In the genomic region with DNA sequence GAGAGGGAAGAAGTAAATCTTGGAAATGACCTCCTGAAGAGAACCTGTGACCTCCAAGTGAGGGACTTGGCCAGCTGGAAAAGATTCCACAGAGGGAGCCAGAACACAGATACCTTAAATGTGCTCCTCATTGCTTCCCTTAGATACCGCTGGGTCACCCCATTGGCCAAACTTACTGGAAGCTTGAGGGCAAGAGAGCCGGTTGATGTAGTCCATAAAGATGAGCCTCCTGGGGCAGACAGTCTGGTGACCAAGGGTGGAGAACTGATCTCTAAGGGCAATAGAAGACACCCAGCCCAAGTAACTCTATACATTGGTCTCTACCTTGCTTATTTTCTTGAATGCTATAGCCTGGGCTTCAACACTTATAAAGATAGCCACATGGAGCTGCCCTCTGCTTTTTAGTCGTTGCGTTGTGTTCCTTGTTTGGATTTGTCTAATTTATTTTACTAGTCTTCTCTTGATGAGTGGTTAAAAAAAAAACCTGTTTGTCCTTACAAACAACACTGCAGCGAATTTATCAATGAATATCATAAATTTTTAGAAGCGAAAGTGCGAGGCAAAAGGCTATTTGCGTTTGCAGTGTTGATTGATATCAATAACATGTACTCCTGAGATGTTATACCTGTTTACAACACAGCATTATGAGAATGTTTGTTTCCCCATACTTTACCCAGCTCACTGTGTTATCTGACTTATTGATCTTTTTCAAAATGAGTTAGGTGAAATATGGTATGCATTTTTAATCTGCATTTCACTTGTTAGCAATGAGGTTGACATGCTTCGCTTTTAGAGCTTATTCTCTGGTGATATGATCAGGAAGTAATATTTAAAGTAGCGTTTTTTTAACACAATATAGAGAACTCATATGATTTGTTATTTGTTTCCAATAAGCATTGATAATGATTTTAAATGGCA, we compare ENCODE assay signal across 17 cellular contexts. TPM values are rescaled to one million over a fixed set of nuclear protein-coding genes. Genes with fewer than 3 reads are reported as not detected.
DNase-seq lines count a peak whose midpoint lies in the region; ATAC-seq lines count a peak whose summit lies in the region.
"Had no signal": no experiment of that assay in that cellular context is flagged by ENCODE, and none has a peak within 500 bp of the region (broad histone marks: within the 10 kb centered on the region; RNA-seq: fewer than 3 reads in every experiment).

No MANE protein-coding gene starts in this region.

- no peaks in the 10 kb centered on the region for H3K9me3 ChIP-seq in CD4-positive, CD25-positive, alpha-beta regulatory T cell (ENCODE audit: control insufficient read depth in 2 of 2, low read length in 2 of 2)
- no peaks in the 10 kb centered on the region for H3K9me3 ChIP-seq in CD8-positive, alpha-beta memory T cell (ENCODE audit: low read length)

- H3K36me3 Mint-ChIP-seq in CD4-positive, CD25-positive, alpha-beta regulatory T cell: peaks cover 25% of the 10 kb centered on the region
- peaks cover 5 to 32% (median 13%) of the 10 kb centered on the region in 3 donors for H3K36me3 Mint-ChIP-seq in CD8-positive, alpha-beta memory T cell
- peaks cover 65% of the 10 kb centered on the region for H3K36me3 Mint-ChIP-seq in activated CD4-positive, alpha-beta memory T cell treated with anti-CD3 and anti-CD28 coated beads, Interleukin-2, amount 10 ng/mL, durations not matched to agents 7 days and 5 days (ENCODE audit: low read depth)
- H3K36me3 Mint-ChIP-seq in memory B cell: peaks cover 17% of the 10 kb centered on the region

- peak overlapping the region; percentile 62 for H3K4me3 ChIP-seq in CD4-positive, CD25-positive, alpha-beta regulatory T cell (ENCODE audit: low read depth, low read length)
- H3K4me3 ChIP-seq in CD8-positive, alpha-beta memory T cell (ENCODE audit: low read length): no peak overlapping the region

- H3K27me3 Mint-ChIP-seq in CD4-positive, CD25-positive, alpha-beta regulatory T cell: no peaks in the 10 kb centered on the region
- H3K27me3 Mint-ChIP-seq in CD8-positive, alpha-beta memory T cell: no peaks in the 10 kb centered on the region
- H3K27me3 Mint-ChIP-seq in activated CD4-positive, alpha-beta memory T cell treated with anti-CD3 and anti-CD28 coated beads, Interleukin-2, amount 10 ng/mL, durations not matched to agents 7 days and 5 days: no peaks in the 10 kb centered on the region
- no peaks in the 10 kb centered on the region for H3K27me3 Mint-ChIP-seq in memory B cell

- no peak for DNase-seq in CD4-positive, CD25-positive, alpha-beta regulatory T cell
- no peak for DNase-seq in CD8-positive, alpha-beta memory T cell
- no peak for DNase-seq in activated CD4-positive, alpha-beta memory T cell treated with anti-CD3 and anti-CD28 coated beads, Interleukin-2, amount 10 ng/mL, durations not matched to agents 7 days and 5 days
- DNase-seq in memory B cell (ENCODE audit: low spot score in 2 of 2) (no peak), left colon (no peak), NCI-H524 treated with DMSO at 0.1 percent for 48 hours (lab: John Stamatoyannopoulos, UW) (no peak), D341Med (ENCODE audit: low spot score) (no peak)
- DNase-seq: anterior cingulate cortex, foreskin keratinocyte, KG1, NCI-H1092, NCI-H2107, NCI-H526 treated with DMSO at 0.1 percent for 48 hours, posterior cingulate gyrus had no signal

- POLR2A ChIA-PET in CD8-positive, alpha-beta memory T cell (lab: Charles Lee): interaction anchor here (0.5 to 1.1 kb wide), 5 partner anchors 9 to 30 kb away, joined by 3 to 5 read pairs (median 4); no protein-coding TSS in a partner anchor
- POLR2A ChIA-PET in activated CD4-positive, alpha-beta memory T cell treated with anti-CD3 and anti-CD28 coated beads, Interleukin-2, amount 10 ng/mL, durations not matched to agents 7 days and 5 days (lab: Charles Lee): interaction anchor here (1.0 to 20.8 kb wide), 6 partner anchors 8 to 33 kb away, joined by 3 to 671 read pairs (median 14); partner anchors contain the start of gene TGFBR2

- no peaks in the 10 kb centered on the region for H3K9me3 Mint-ChIP-seq in CD4-positive, CD25-positive, alpha-beta regulatory T cell
- no peaks in the 10 kb centered on the region for H3K9me3 Mint-ChIP-seq in CD8-positive, alpha-beta memory T cell
- no peaks in the 10 kb centered on the region for H3K9me3 Mint-ChIP-seq in activated CD4-positive, alpha-beta memory T cell treated with anti-CD3 and anti-CD28 coated beads, Interleukin-2, amount 10 ng/mL, durations not matched to agents 7 days and 5 days
- no peaks in the 10 kb centered on the region for H3K9me3 Mint-ChIP-seq in memory B cell

- no peaks in the 10 kb centered on the region for H3K27me3 ChIP-seq in CD4-positive, CD25-positive, alpha-beta regulatory T cell (ENCODE audit: control insufficient read depth, insufficient read depth, low read length)
- no peaks in the 10 kb centered on the region for H3K27me3 ChIP-seq in CD8-positive, alpha-beta memory T cell (ENCODE audit: insufficient read depth, low read length, poor library complexity, severe bottlenecking)
- H3K27me3 ChIP-seq: foreskin keratinocyte had no signal

- H3K4me3 Mint-ChIP-seq in CD4-positive, CD25-positive, alpha-beta regulatory T cell: peak overlapping the region; percentile 33 to 79 (median 68)
- H3K4me3 Mint-ChIP-seq in CD8-positive, alpha-beta memory T cell: peak overlapping the region; percentile 50 to 84 (median 72)
- H3K4me3 Mint-ChIP-seq in activated CD4-positive, alpha-beta memory T cell treated with anti-CD3 and anti-CD28 coated beads, Interleukin-2, amount 10 ng/mL, durations not matched to agents 7 days and 5 days: peak overlapping the region; percentile 62
- H3K4me3 Mint-ChIP-seq in memory B cell: peak overlapping the region; percentile 70

- H3K27ac Mint-ChIP-seq in CD4-positive, CD25-positive, alpha-beta regulatory T cell: peak overlapping the region; percentile 82 to 95 (median 86)
- peak overlapping the region; percentile 89 to 98 (median 90) for H3K27ac Mint-ChIP-seq in CD8-positive, alpha-beta memory T cell
- H3K27ac Mint-ChIP-seq in activated CD4-positive, alpha-beta memory T cell treated with anti-CD3 and anti-CD28 coated beads, Interleukin-2, amount 10 ng/mL, durations not matched to agents 7 days and 5 days: peak overlapping the region; percentile 83
- peak overlapping the region; percentile 90 for H3K27ac Mint-ChIP-seq in memory B cell

- peaks cover 92% of the 10 kb centered on the region for H3K4me1 ChIP-seq in CD4-positive, CD25-positive, alpha-beta regulatory T cell (ENCODE audit: control insufficient read depth, insufficient read depth, low read length, poor library complexity, severe bottlenecking)
- peaks cover 100% of the 10 kb centered on the region for H3K4me1 ChIP-seq in CD8-positive, alpha-beta memory T cell (ENCODE audit: insufficient read depth, low read length)

- peak overlapping the region; percentile 53 for H3K27ac ChIP-seq in CD4-positive, CD25-positive, alpha-beta regulatory T cell (ENCODE audit: insufficient read depth, low read length, poor library complexity, severe bottlenecking)
- H3K27ac ChIP-seq in CD8-positive, alpha-beta memory T cell (ENCODE audit: low read depth, low read length): no peak overlapping the region
- H3K27ac ChIP-seq: C4-2B, foreskin keratinocyte had no signal

- peaks cover 41 to 96% (median 83%) of the 10 kb centered on the region in 4 donors for H3K4me1 Mint-ChIP-seq in CD4-positive, CD25-positive, alpha-beta regulatory T cell
- peaks cover 95 to 100% (median 99%) of the 10 kb centered on the region in 3 donors for H3K4me1 Mint-ChIP-seq in CD8-positive, alpha-beta memory T cell
- H3K4me1 Mint-ChIP-seq in activated CD4-positive, alpha-beta memory T cell treated with anti-CD3 and anti-CD28 coated beads, Interleukin-2, amount 10 ng/mL, durations not matched to agents 7 days and 5 days: peaks cover 97% of the 10 kb centered on the region
- peaks cover 69% of the 10 kb centered on the region for H3K4me1 Mint-ChIP-seq in memory B cell

- no peaks in the 10 kb centered on the region for H3K36me3 ChIP-seq in CD4-positive, CD25-positive, alpha-beta regulatory T cell (ENCODE audit: control insufficient read depth, insufficient read depth, low read length)
- no peaks in the 10 kb centered on the region for H3K36me3 ChIP-seq in CD8-positive, alpha-beta memory T cell (ENCODE audit: insufficient read depth, low read length)

- intact Hi-C loops in left colon (cut with DNase I, micrococcal nuclease): no loop called here

- CTCF ChIA-PET in CD8-positive, alpha-beta memory T cell (lab: Charles Lee): interaction anchor here (1.3 to 1.8 kb wide), 2 partner anchors 21 to 25 kb away, joined by 3 to 5 read pairs; no protein-coding TSS in a partner anchor
- CTCF ChIA-PET in activated CD4-positive, alpha-beta memory T cell treated with anti-CD3 and anti-CD28 coated beads, Interleukin-2, amount 10 ng/mL, durations not matched to agents 7 days and 5 days (lab: Charles Lee): interaction anchor here (0.7 to 1.7 kb wide), 4 partner anchors 9 to 22 kb away, joined by 3 to 6 read pairs (median 4); no protein-coding TSS in a partner anchor

- ATAC-seq in CD4-positive, CD25-positive, alpha-beta regulatory T cell (ENCODE audit: low read depth in 2 of 2): no peak
- ATAC-seq in memory B cell (ENCODE audit: low read depth): no peak
- ATAC-seq in GM21390 (IDR thresholded peaks at IDR 0.05; ENCODE audit: unreplicated experiment): no peak
- ATAC-seq in left colon: no peak
- ATAC-seq: foreskin keratinocyte, left lobe of liver had no signal

RNA-seq across cellular contexts. Expression of gene TGFBR2, which starts 31.2 kb away (rescaled TPM):
- total RNA-seq in CD4-positive, CD25-positive, alpha-beta regulatory T cell: 57.4 TPM
- 10 to 100 TPM; 35.8 to 92.6 (median 61.0) TPM for polyA plus RNA-seq in CD4-positive, CD25-positive, alpha-beta regulatory T cell
- 10 to 100 TPM; 55.3 to 56.3 TPM for total RNA-seq in CD8-positive, alpha-beta memory T cell
- polyA plus RNA-seq in CD8-positive, alpha-beta memory T cell: 108 TPM
- 10 to 100 TPM; 60.1 to 60.8 TPM for total RNA-seq in activated CD4-positive, alpha-beta memory T cell treated with anti-CD3 and anti-CD28 coated beads, Interleukin-2, amount 10 ng/mL, durations not matched to agents 7 days and 5 days
- total RNA-seq in left colon: 10 to 100 TPM; 43.0 to 57.6 TPM
